ENCODE assay signal across 9 cellular contexts in genomic region chr1:84997667-84998600, GRCh38. TPM values are rescaled to one million over a fixed set of nuclear protein-coding genes. Genes with fewer than 3 reads are reported as not detected.
A peak's percentile ranks its signal among the peaks of the same experiment; 100 is the strongest.
DNase-seq lines count a peak whose midpoint lies in the region; ATAC-seq and TF ChIP-seq lines count a peak whose summit lies in the region.
"Had no signal": no experiment of that assay in that cellular context is flagged by ENCODE, and none has a peak within 500 bp of the region (broad histone marks: within the 10 kb centered on the region; RNA-seq: fewer than 3 reads in every experiment).

No MANE protein-coding gene starts in this region.

- H3K4me2 ChIP-seq in osteoblast (ENCODE audit: insufficient read depth, low read length), result peak overlapping the region; percentile 81

- TF ChIP-seq CTCF in CD8-positive, alpha-beta T cell (IDR thresholded peaks at IDR 0.05), result no peak
- TF ChIP-seq CTCF in activated CD8-positive, alpha-beta T cell treated with anti-CD3 and anti-CD28 coated beads for 36 hours (IDR thresholded peaks at IDR 0.05), result no peak
- TF ChIP-seq CTCF in fibroblast of villous mesenchyme (IDR thresholded peaks at IDR 0.05; ENCODE audit: insufficient read depth, low read depth, low read length) (no peak), osteoblast (IDR thresholded peaks at IDR 0.05; ENCODE audit: extremely low read depth, low read depth, low read length) (no peak)

- H3K27ac Mint-ChIP-seq in CD8-positive, alpha-beta T cell, result peak overlapping the region; percentile 34
- H3K27ac Mint-ChIP-seq in activated CD8-positive, alpha-beta T cell treated with anti-CD3 and anti-CD28 coated beads for 36 hours, result peak overlapping the region; percentile 56

- H3K4me1 ChIP-seq in CD8-positive, alpha-beta T cell (ENCODE audit: insufficient read depth, low read length), result peaks cover 20% of the 10 kb centered on the region
- H3K4me1 ChIP-seq in osteoblast (ENCODE audit: insufficient read depth, low read length), result peaks cover 5% of the 10 kb centered on the region

- CTCF ChIA-PET in CD8-positive, alpha-beta T cell (lab: Charles Lee), result interaction anchor here (1.1 to 2.0 kb wide), 2 partner anchors 26 to 53 kb away, joined by 3 to 9 read pairs; no protein-coding TSS in a partner anchor
- CTCF ChIA-PET in activated CD8-positive, alpha-beta T cell treated with anti-CD3 and anti-CD28 coated beads for 36 hours (lab: Charles Lee), result interaction anchor here (1.0 to 2.1 kb wide), 4 partner anchors 29 to 261 kb away, joined by 3 to 8 read pairs (median 4); partner anchors contain the start of gene C1orf52

- H3K27me3 ChIP-seq in CD8-positive, alpha-beta T cell (ENCODE audit: insufficient read depth, low read length), result no peaks in the 10 kb centered on the region
- H3K27me3 ChIP-seq in osteoblast (ENCODE audit: insufficient read depth, low read length), result peaks cover 72% of the 10 kb centered on the region

- no peaks in the 10 kb centered on the region for H4K20me1 ChIP-seq in osteoblast (ENCODE audit: insufficient read depth, low read length)

- H3K9me3 Mint-ChIP-seq in CD8-positive, alpha-beta T cell, result no peaks in the 10 kb centered on the region
- no peaks in the 10 kb centered on the region for H3K9me3 Mint-ChIP-seq in activated CD8-positive, alpha-beta T cell treated with anti-CD3 and anti-CD28 coated beads for 36 hours

- peaks cover 5% of the 10 kb centered on the region for H3K36me3 Mint-ChIP-seq in CD8-positive, alpha-beta T cell
- peaks cover 8% of the 10 kb centered on the region for H3K36me3 Mint-ChIP-seq in activated CD8-positive, alpha-beta T cell treated with anti-CD3 and anti-CD28 coated beads for 36 hours (ENCODE audit: low read depth)

- ATAC-seq in CD8-positive, alpha-beta T cell, result no peak
- ATAC-seq in HG02571 (IDR thresholded peaks at IDR 0.05; ENCODE audit: unreplicated experiment) (peak; percentile 2), HG02678 (IDR thresholded peaks at IDR 0.05; ENCODE audit: unreplicated experiment) (no peak)
- ATAC-seq in activated CD8-positive, alpha-beta T cell treated with anti-CD3 and anti-CD28 coated beads for 36 hours, result no peak

- intact Hi-C loops in CD8-positive, alpha-beta T cell (cut with DNase I, micrococcal nuclease), result loop anchor here (1.0 to 5.0 kb wide), 9 partner anchors 29 to 851 kb away; partner anchors contain the start of genes SYDE2 (in 2 of the 2), BCL10 (in 1 of the 2), C1orf52 (in 1 of the 2) and MCOLN3 (in 1 of the 2)
- intact Hi-C loops in activated CD8-positive, alpha-beta T cell treated with anti-CD3 and anti-CD28 coated beads for 36 hours (cut with micrococcal nuclease), result loop anchor here (2.0 kb wide), 1 partner anchor 53 kb away; no protein-coding TSS in a partner anchor

- H3K27me3 Mint-ChIP-seq in CD8-positive, alpha-beta T cell (ENCODE audit: low read depth), result peaks cover 23% of the 10 kb centered on the region
- H3K27me3 Mint-ChIP-seq in activated CD8-positive, alpha-beta T cell treated with anti-CD3 and anti-CD28 coated beads for 36 hours, result peaks cover 19% of the 10 kb centered on the region

- peak overlapping the region; percentile 84 for H3K4me3 Mint-ChIP-seq in CD8-positive, alpha-beta T cell
- H3K4me3 Mint-ChIP-seq in activated CD8-positive, alpha-beta T cell treated with anti-CD3 and anti-CD28 coated beads for 36 hours, result peak overlapping the region; percentile 77

- H3K36me3 ChIP-seq in CD8-positive, alpha-beta T cell (ENCODE audit: insufficient read depth, low read length), result no peaks in the 10 kb centered on the region
- H3K36me3 ChIP-seq in osteoblast (ENCODE audit: insufficient read depth, low read length), result no peaks in the 10 kb centered on the region

- no peaks in the 10 kb centered on the region for H3K9me3 ChIP-seq in CD8-positive, alpha-beta T cell (ENCODE audit: low read length)
- H3K9me3 ChIP-seq in osteoblast (ENCODE audit: low read depth, low read length), result no peaks in the 10 kb centered on the region

- peak overlapping the region; percentile 76 for H2AFZ ChIP-seq in osteoblast (ENCODE audit: low read length)

- H3K79me2 ChIP-seq in osteoblast (ENCODE audit: insufficient read depth, low read length), result no peaks in the 10 kb centered on the region

- DNase-seq in CD8-positive, alpha-beta T cell, result peak in 2 of 7 experiments; percentile 21 to 23
- peak; percentile 19 for DNase-seq in activated CD8-positive, alpha-beta T cell treated with anti-CD3 and anti-CD28 coated beads for 36 hours
- DNase-seq in fibroblast of villous mesenchyme (ENCODE audit: low read depth), result peak; percentile 10
- peak; percentile 90 for DNase-seq in osteoblast (ENCODE audit: insufficient read length, low spot score, missing footprints)
- no peak for DNase-seq in caudate nucleus (lab: John Stamatoyannopoulos, UW)
- no peak for DNase-seq in COR-L47 (lab: John Stamatoyannopoulos, UW)

- no peak overlapping the region for H3K27ac ChIP-seq in CD8-positive, alpha-beta T cell (ENCODE audit: low read depth, low read length)
- H3K27ac ChIP-seq in osteoblast (ENCODE audit: low read depth, low read length) (no peak overlapping the region), caudate nucleus (ENCODE audit: low read depth, low read length) (no peak overlapping the region)

- peaks cover 28% of the 10 kb centered on the region for H3K4me1 Mint-ChIP-seq in CD8-positive, alpha-beta T cell (ENCODE audit: low read depth)
- H3K4me1 Mint-ChIP-seq in activated CD8-positive, alpha-beta T cell treated with anti-CD3 and anti-CD28 coated beads for 36 hours (ENCODE audit: low read depth), result peaks cover 31% of the 10 kb centered on the region

- POLR2A ChIA-PET in CD8-positive, alpha-beta T cell (lab: Charles Lee), result no interaction called here
- POLR2A ChIA-PET in activated CD8-positive, alpha-beta T cell treated with anti-CD3 and anti-CD28 coated beads for 36 hours (lab: Charles Lee), result interaction anchor here (1.4 to 1.5 kb wide), 2 partner anchors 9 to 59 kb away, joined by 3 read pairs; no protein-coding TSS in a partner anchor

- peak overlapping the region; percentile 66 for H3K4me3 ChIP-seq in CD8-positive, alpha-beta T cell (ENCODE audit: low read depth, low read length)
- H3K4me3 ChIP-seq in fibroblast of villous mesenchyme (ENCODE audit: low read depth, low read length) (peak overlapping the region; percentile 62), osteoblast (ENCODE audit: insufficient read depth, low read length) (peak overlapping the region; percentile 69)
- H3K4me3 ChIP-seq: K562 had no signal

RNA-seq across cellular contexts. Expression of gene MCOLN2, which starts 1.0 kb away (rescaled TPM):
- 10 to 100 TPM; 12.7 to 23.1 TPM for total RNA-seq in CD8-positive, alpha-beta T cell
- 10 to 100 TPM; 15.7 to 17.8 TPM for total RNA-seq in activated CD8-positive, alpha-beta T cell treated with anti-CD3 and anti-CD28 coated beads for 36 hours
- total RNA-seq in fibroblast of villous mesenchyme (1.3 and 1.7 TPM in 2 replicates), osteoblast (0.88 and 1.8 TPM in 2 replicates)

RNA-seq across cellular contexts. Expression of gene MCOLN3, which starts 50.4 kb away (rescaled TPM):
- total RNA-seq in CD8-positive, alpha-beta T cell, result under 1 TPM; 0.11 to 0.14 TPM
- total RNA-seq in activated CD8-positive, alpha-beta T cell treated with anti-CD3 and anti-CD28 coated beads for 36 hours, result under 1 TPM; 0.25 to 0.29 TPM
- total RNA-seq in fibroblast of villous mesenchyme (0.86 and 0.97 TPM in 2 replicates), osteoblast (4.0 and 4.7 TPM in 2 replicates)
- total RNA-seq: K562 had no signal

Comparison
In these comparisons a context has a peak if more than half of its experiments do, and no peak if none do; other contexts are left out.
1. DNase-seq: peak in activated CD8-positive, alpha-beta T cell treated with anti-CD3 and anti-CD28 coated beads for 36 hours (single experiment), fibroblast of villous mesenchyme (single experiment) and osteoblast (single experiment); none in caudate nucleus (0 of 61) and COR-L47 (single experiment).
2. Peak in every context shown above with its lines, with median percentiles within 50 percentile points of each other: H3K4me3 ChIP-seq.